20 cellular contexts compared by ENCODE assay signal in genomic region chr11:100356035-100356434, GRCh38.
"Had no signal": no experiment of that assay in that cellular context is flagged by ENCODE, and none has a peak within 500 bp of the region (broad histone marks: within the 10 kb centered on the region; RNA-seq: fewer than 3 reads in every experiment).

No MANE protein-coding gene starts in this region.

- H3K9me3 ChIP-seq: neutrophil, thoracic aorta, uterus had no signal

- H3K4me1 ChIP-seq: uterus had no signal

- H3K4me3 Mint-ChIP-seq: activated naive CD8-positive, alpha-beta T cell; activated T-cell treated with anti-CD3 and anti-CD28 coated beads, Interleukin-2, amount 50 U/mL, for 24 hours; brain; dendritic cell treated with granulocyte-macrophage colony-stimulating factor and Interleukin-4, amounts not matched to agents 40 ng/mL and 50 ng/mL, for 4 days; endodermal cell; stimulated activated naive CD8-positive, alpha-beta T cell treated with anti-CD3 and anti-CD28 coated beads, Interleukin-15, amount 100 ng/mL, for 72 hours had no signal

- H3K4me1 Mint-ChIP-seq: brain; naive thymus-derived CD4-positive, alpha-beta T cell; stimulated activated naive CD8-positive, alpha-beta T cell treated with anti-CD3 and anti-CD28 coated beads, Interleukin-15, amount 100 ng/mL, for 72 hours had no signal

- H3K27me3 Mint-ChIP-seq: activated naive CD8-positive, alpha-beta T cell; activated T-cell treated with anti-CD3 and anti-CD28 coated beads, Interleukin-2, amount 50 U/mL, for 24 hours; brain; dendritic cell treated with granulocyte-macrophage colony-stimulating factor and Interleukin-4, amounts not matched to agents 40 ng/mL and 50 ng/mL, for 4 days; naive thymus-derived CD4-positive, alpha-beta T cell; stimulated activated naive CD8-positive, alpha-beta T cell treated with anti-CD3 and anti-CD28 coated beads, Interleukin-15, amount 100 ng/mL, for 72 hours had no signal

- H3K27ac ChIP-seq: neutrophil, skin epidermis, thoracic aorta, uterus had no signal

- H3K9me3 Mint-ChIP-seq: endodermal cell had no signal

- H3K4me3 ChIP-seq: skin epidermis, thoracic aorta, uterus had no signal

- H3K36me3 ChIP-seq: neutrophil, thoracic aorta, uterus had no signal

- H3K27ac Mint-ChIP-seq: activated naive CD8-positive, alpha-beta T cell; activated T-cell treated with anti-CD3 and anti-CD28 coated beads, Interleukin-2, amount 50 U/mL, for 24 hours; brain; dendritic cell treated with granulocyte-macrophage colony-stimulating factor and Interleukin-4, amounts not matched to agents 40 ng/mL and 50 ng/mL, for 4 days; endodermal cell; naive thymus-derived CD4-positive, alpha-beta T cell; stimulated activated naive CD8-positive, alpha-beta T cell treated with anti-CD3 and anti-CD28 coated beads, Interleukin-15, amount 100 ng/mL, for 72 hours had no signal

- DNase-seq: activated CD4-positive, alpha-beta T cell treated with anti-CD3 and anti-CD28 coated beads, Interleukin-2, amount 50 U/mL, for 4 hours; activated gamma-delta T cell; activated T-cell treated with anti-CD3 and anti-CD28 coated beads, Interleukin-2, amount 50 U/mL, for 24 hours; amygdala; cerebellar nuclear complex; endodermal cell; hippocampal formation; left cardiac atrium; mammary epithelial cell; naive thymus-derived CD4-positive, alpha-beta T cell; stimulated activated CD4-positive, alpha-beta T cell treated with anti-CD3 and anti-CD28 coated beads, Interleukin-4, amount 100 ng/mL, for 4 hours; stimulated activated naive CD8-positive, alpha-beta T cell treated with anti-CD3 and anti-CD28 coated beads, Interleukin-15, amount 100 ng/mL, for 72 hours; uterus had no signal

- H3K36me3 Mint-ChIP-seq: activated naive CD8-positive, alpha-beta T cell; brain; naive thymus-derived CD4-positive, alpha-beta T cell had no signal

- H3K27me3 ChIP-seq: neutrophil, uterus had no signal

- ATAC-seq: activated CD4-positive, CD25-positive, alpha-beta regulatory T cell treated with anti-CD3 and anti-CD28 coated beads, Interleukin-2, amount 50 U/mL, for 24 hours; left cardiac atrium; naive thymus-derived CD4-positive, alpha-beta T cell; stimulated activated naive CD8-positive, alpha-beta T cell treated with anti-CD3 and anti-CD28 coated beads, Interleukin-15, amount 100 ng/mL, for 72 hours had no signal
